In the genomic region with DNA sequence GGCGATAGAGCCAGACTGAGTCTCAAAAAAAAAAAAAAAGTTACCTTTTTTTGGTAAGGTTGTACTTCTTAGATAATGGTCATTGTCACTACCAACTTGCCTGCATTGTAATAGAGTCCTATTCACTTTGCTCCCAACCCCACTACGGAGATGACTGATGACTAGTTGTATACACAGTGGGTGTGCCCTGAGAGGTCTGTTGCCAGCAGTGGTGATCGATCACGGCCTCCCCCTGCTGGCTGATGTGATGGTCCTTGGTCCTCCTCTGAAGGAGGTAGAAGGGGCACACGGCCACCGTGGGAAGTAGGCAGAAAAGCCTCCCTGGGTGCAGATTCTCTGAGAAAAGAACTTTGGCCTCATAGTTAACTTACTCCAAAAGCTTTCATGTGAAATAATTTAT, we compare ENCODE assay signal across 1 cellular context.
TF ChIP-seq lines count a peak whose summit lies in the region.

No MANE protein-coding gene starts in this region.

TF ChIP-seq in GM23338, 12 proteins besides CTCF, POLR2A, EP300 and RAD21 (continued from another document):
- TF ChIP-seq, protein P1, sequence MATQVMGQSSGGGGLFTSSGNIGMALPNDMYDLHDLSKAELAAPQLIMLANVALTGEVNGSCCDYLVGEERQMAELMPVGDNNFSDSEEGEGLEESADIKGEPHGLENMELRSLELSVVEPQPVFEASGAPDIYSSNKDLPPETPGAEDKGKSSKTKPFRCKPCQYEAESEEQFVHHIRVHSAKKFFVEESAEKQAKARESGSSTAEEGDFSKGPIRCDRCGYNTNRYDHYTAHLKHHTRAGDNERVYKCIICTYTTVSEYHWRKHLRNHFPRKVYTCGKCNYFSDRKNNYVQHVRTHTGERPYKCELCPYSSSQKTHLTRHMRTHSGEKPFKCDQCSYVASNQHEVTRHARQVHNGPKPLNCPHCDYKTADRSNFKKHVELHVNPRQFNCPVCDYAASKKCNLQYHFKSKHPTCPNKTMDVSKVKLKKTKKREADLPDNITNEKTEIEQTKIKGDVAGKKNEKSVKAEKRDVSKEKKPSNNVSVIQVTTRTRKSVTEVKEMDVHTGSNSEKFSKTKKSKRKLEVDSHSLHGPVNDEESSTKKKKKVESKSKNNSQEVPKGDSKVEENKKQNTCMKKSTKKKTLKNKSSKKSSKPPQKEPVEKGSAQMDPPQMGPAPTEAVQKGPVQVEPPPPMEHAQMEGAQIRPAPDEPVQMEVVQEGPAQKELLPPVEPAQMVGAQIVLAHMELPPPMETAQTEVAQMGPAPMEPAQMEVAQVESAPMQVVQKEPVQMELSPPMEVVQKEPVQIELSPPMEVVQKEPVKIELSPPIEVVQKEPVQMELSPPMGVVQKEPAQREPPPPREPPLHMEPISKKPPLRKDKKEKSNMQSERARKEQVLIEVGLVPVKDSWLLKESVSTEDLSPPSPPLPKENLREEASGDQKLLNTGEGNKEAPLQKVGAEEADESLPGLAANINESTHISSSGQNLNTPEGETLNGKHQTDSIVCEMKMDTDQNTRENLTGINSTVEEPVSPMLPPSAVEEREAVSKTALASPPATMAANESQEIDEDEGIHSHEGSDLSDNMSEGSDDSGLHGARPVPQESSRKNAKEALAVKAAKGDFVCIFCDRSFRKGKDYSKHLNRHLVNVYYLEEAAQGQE (IDR thresholded peaks at IDR 0.05; ENCODE audit: unreplicated experiment) = no peak
- TF ChIP-seq EZH2 (IDR thresholded peaks at IDR 0.05; ENCODE audit: low read depth, unreplicated experiment) (no peak), STAT1 (IDR thresholded peaks at IDR 0.05; ENCODE audit: unreplicated experiment) (no peak)
TF ChIP-seq in GM23338: peak in this region for 0.
